ENCODE assay signal across 9 cellular contexts in the genomic region with DNA sequence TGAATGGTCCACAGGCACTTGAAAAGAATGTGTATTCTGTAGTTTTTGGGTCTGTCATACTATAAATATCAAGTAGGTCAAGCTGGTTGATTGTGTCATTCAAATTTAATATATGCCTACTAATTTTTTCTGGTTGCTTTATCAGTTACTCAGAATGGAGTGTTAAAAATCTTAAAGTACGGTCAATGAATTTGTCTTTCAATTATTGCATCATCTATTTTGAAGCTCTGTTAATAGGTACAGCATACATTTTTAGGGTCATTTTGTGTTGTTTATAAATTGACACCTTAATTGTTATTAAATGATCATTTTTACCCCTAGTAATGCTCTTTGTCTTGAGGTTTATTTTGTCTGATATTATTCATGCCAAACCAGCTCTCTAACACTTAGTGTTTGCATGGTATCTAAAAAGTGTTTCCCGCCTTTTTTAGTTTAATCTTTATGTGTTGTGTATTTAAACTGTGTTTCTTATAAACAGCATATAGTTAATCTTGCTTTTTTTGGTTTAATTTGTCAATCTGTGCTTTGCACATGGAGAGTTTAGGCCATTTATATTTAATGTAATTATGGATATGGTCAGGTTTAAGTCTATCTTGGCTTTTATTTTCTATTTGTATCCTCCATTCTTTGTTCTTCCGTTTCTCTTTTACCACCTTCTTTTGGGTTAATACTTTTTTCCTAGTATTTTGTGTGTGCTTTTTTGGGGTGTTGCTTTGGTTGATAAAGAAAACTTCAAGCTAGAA.
"Had no signal": no experiment of that assay in that cellular context is flagged by ENCODE, and none has a peak within 500 bp of the region (broad histone marks: within the 10 kb centered on the region; RNA-seq: fewer than 3 reads in every experiment).

No MANE protein-coding gene starts in this region.

- H3K27ac ChIP-seq: KMS-11 had no signal

- FAIRE-seq: HTR-8/SVneo had no signal

- H2AFZ ChIP-seq: GM23338 had no signal

- H3K9ac ChIP-seq: KMS-11 had no signal

- H3K4me1 ChIP-seq: HAP-1 had no signal

- H3K9me3 ChIP-seq: HAP-1 had no signal

- ATAC-seq: GM23338, HCT116 had no signal

- DNase-seq: H7, HFFc6, Karpas-422, KBM-7 had no signal

- H3K4me3 ChIP-seq: GM23338, HAP-1 had no signal

- H3K4me2 ChIP-seq: GM23338, KMS-11 had no signal

- H3K36me3 ChIP-seq: HAP-1 had no signal
